8 cellular contexts compared by ENCODE assay signal in the genomic region with DNA sequence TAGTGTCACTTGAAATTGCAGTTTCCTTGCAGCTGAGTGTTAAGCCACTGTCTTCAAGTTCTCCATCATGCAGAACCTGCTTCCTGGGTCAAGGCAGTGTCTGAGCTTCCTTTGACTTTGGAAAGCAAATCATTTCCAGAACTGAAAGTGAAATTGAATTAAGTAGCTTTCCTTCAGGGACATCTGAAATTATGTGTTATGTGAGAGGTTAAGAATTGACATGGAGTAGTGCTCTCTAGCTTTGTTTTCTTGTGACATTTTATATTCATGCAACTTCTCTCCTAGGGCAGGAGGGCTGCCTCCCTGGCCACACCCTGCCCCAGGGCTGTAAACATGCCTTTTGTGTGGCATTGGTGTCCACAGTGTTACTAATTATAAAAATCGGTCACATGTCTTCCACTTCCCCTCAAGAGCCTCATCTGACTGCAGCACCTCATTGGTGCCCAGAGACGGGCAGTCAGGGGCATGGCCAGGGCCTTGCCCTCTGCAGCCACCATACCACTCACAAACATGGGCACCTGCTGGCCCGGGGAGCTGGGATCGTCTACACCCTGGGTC.
DNase-seq lines count a peak whose midpoint lies in the region; ATAC-seq lines count a peak whose summit lies in the region.

No MANE protein-coding gene starts in this region.

- ATAC-seq in GM18907 (IDR thresholded peaks at IDR 0.05; ENCODE audit: unreplicated experiment): peak; percentile 91
- ATAC-seq in HG03139 (IDR thresholded peaks at IDR 0.05; ENCODE audit: unreplicated experiment): peak; percentile 75

- DNase-seq in AML-193 (lab: John Stamatoyannopoulos, UW) (peak; percentile 28 to 36), RPMI8226 (peak; percentile 68), kidney tubule cell (ENCODE audit: low spot score) (peak; percentile 69), cerebellar nuclear complex (lab: John Stamatoyannopoulos, UW) (no peak), NCI-H2107 (lab: John Stamatoyannopoulos, UW) (no peak)
- no peak for DNase-seq in stimulated activated CD4-positive, alpha-beta T cell treated with anti-CD3 and anti-CD28 coated beads, Interleukin-15, amount 100 ng/mL, for 24 hours

Comparison
In these comparisons a context has a peak if more than half of its experiments do, and no peak if none do; other contexts are left out.
1. DNase-seq: peak in AML-193 (2 of 2), RPMI8226 (single experiment) and kidney tubule cell (single experiment); none in cerebellar nuclear complex (0 of 2), NCI-H2107 (single experiment) and stimulated activated CD4-positive, alpha-beta T cell treated with anti-CD3 and anti-CD28 coated beads, Interleukin-15, amount 100 ng/mL, for 24 hours (single experiment).